20 cellular contexts compared by ENCODE assay signal in the genomic region with DNA sequence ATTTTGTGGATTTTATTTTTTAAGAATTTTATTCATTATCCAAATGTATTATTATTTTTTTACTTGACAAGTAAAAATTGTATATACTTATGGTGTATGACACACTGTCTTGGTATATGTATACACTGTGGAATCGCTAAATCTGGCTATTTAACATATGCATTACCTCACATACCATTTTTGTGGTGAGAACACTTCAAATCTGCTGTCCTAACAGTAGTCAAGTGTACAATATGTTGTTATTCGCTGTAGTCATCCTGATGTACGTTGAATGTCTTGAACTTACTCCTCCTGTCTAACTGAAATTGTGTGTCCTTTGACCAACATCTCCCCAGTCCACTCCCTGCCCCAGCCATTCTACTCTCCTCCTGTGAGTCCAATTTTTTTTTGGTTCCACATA.
"Had no signal": no experiment of that assay in that cellular context is flagged by ENCODE, and none has a peak within 500 bp of the region (broad histone marks: within the 10 kb centered on the region; RNA-seq: fewer than 3 reads in every experiment).

No MANE protein-coding gene starts in this region.

- H3K27ac Mint-ChIP-seq: activated CD4-positive, alpha-beta T cell treated with anti-CD3 and anti-CD28 coated beads for 36 hours; activated CD8-positive, alpha-beta T cell treated with anti-CD3 and anti-CD28 coated beads, Interleukin-2, amount 10 ng/mL, durations not matched to agents 7 days and 5 days; memory B cell; naive thymus-derived CD8-positive, alpha-beta T cell; stimulated activated naive CD8-positive, alpha-beta T cell treated with anti-CD3 and anti-CD28 coated beads, Interleukin-15, Interleukin-2, amounts not matched to agents 100 ng/mL and 50 ng/mL, for 24 hours; T-helper 17 cell had no signal

- H3K4me3 ChIP-seq: coronary artery, heart right ventricle, right atrium auricular region, testis, vagina had no signal

- DNase-seq: activated CD4-positive, alpha-beta T cell treated with anti-CD3 and anti-CD28 coated beads for 36 hours; activated CD8-positive, alpha-beta memory T cell treated with anti-CD3 and anti-CD28 coated beads, Interleukin-2, amount 50 U/mL, for 4 hours; activated CD8-positive, alpha-beta T cell treated with anti-CD3 and anti-CD28 coated beads, Interleukin-2, amount 10 ng/mL, durations not matched to agents 7 days and 5 days; activated effector memory CD4-positive, alpha-beta T cell treated with anti-CD3 and anti-CD28 coated beads, Interleukin-2, amount 50 U/mL, for 16 hours; activated T-cell treated with anti-CD3 and anti-CD28 coated beads, Interleukin-2, amount 50 U/mL, for 48 hours; amniotic stem cell; central memory CD4-positive, alpha-beta T cell; heart right ventricle; naive thymus-derived CD8-positive, alpha-beta T cell; occipital lobe; small intestine; T-helper 17 cell; testis had no signal

- H3K9me3 ChIP-seq: heart right ventricle, right atrium auricular region, testis, vagina had no signal

- H3K4me1 ChIP-seq: testis had no signal

- H3K27me3 Mint-ChIP-seq: activated CD4-positive, alpha-beta T cell treated with anti-CD3 and anti-CD28 coated beads for 36 hours; memory B cell; progenitor cell of endocrine pancreas; stimulated activated naive CD8-positive, alpha-beta T cell treated with anti-CD3 and anti-CD28 coated beads, Interleukin-15, Interleukin-2, amounts not matched to agents 100 ng/mL and 50 ng/mL, for 24 hours; T-helper 17 cell had no signal

- H3K27ac ChIP-seq: testis, vagina had no signal

- H3K4me1 Mint-ChIP-seq: activated CD4-positive, alpha-beta T cell treated with anti-CD3 and anti-CD28 coated beads for 36 hours; memory B cell; naive thymus-derived CD8-positive, alpha-beta T cell; T-helper 17 cell had no signal

- H3K27me3 ChIP-seq: heart right ventricle, right atrium auricular region, testis, vagina had no signal

- H3K4me3 Mint-ChIP-seq: activated CD4-positive, alpha-beta T cell treated with anti-CD3 and anti-CD28 coated beads for 36 hours; activated CD8-positive, alpha-beta T cell treated with anti-CD3 and anti-CD28 coated beads, Interleukin-2, amount 10 ng/mL, durations not matched to agents 7 days and 5 days; memory B cell; naive thymus-derived CD8-positive, alpha-beta T cell; stimulated activated naive CD8-positive, alpha-beta T cell treated with anti-CD3 and anti-CD28 coated beads, Interleukin-15, Interleukin-2, amounts not matched to agents 100 ng/mL and 50 ng/mL, for 24 hours; T-helper 17 cell had no signal

- H3K36me3 Mint-ChIP-seq: activated naive CD4-positive, alpha-beta T cell treated with anti-CD3 and anti-CD28 coated beads, Interleukin-2, amount 50 U/mL, for 72 hours; memory B cell; naive thymus-derived CD8-positive, alpha-beta T cell had no signal

- H3K36me3 ChIP-seq: heart right ventricle, right atrium auricular region, vagina had no signal
